14 cellular contexts compared by ENCODE assay signal in genomic region chr18:48689548-48689947, GRCh38.
A peak's percentile ranks its signal among the peaks of the same experiment; 100 is the strongest.
DNase-seq lines count a peak whose midpoint lies in the region; ATAC-seq lines count a peak whose summit lies in the region.
"Had no signal": no experiment of that assay in that cellular context is flagged by ENCODE, and none has a peak within 500 bp of the region (broad histone marks: within the 10 kb centered on the region; RNA-seq: fewer than 3 reads in every experiment).

No MANE protein-coding gene starts in this region.

- DNase-seq in substantia nigra (lab: John Stamatoyannopoulos, UW), result no peak
- no peak for DNase-seq in NCI-H2227 treated with DMSO at 0.1 percent for 48 hours (lab: John Stamatoyannopoulos, UW)
- DNase-seq in middle frontal gyrus (ENCODE audit: extremely low spot score, low spot score), result no peak
- DNase-seq: Calu3; CD4-positive, alpha-beta memory T cell; COR-L47; DMS53; DMS79 treated with DMSO at 0.1 percent for 48 hours; GF-D8; GOT3; HFFc6 had no signal

- peak overlapping the region; percentile 24 for H3K27ac ChIP-seq in cingulate gyrus (ENCODE audit: low read depth, low read length)
- H3K27ac ChIP-seq in layer of hippocampus (ENCODE audit: low read depth, low read length), result peak overlapping the region; percentile 76
- peak overlapping the region; percentile 70 for H3K27ac ChIP-seq in substantia nigra (ENCODE audit: low read depth, low read length, poor library complexity, severe bottlenecking)

- ATAC-seq in GM21390 (IDR thresholded peaks at IDR 0.05; ENCODE audit: unreplicated experiment), result no peak

- H3K27me3 ChIP-seq in layer of hippocampus (ENCODE audit: control insufficient read depth, insufficient read depth, low read length), result no peaks in the 10 kb centered on the region

Comparison
In these comparisons a context has a peak if more than half of its experiments do, and no peak if none do; other contexts are left out.
1. H3K27ac ChIP-seq: peak in every context shown above with its lines; median percentile 76 in layer of hippocampus; 70 in substantia nigra; 24 in cingulate gyrus.